In the genomic region with DNA sequence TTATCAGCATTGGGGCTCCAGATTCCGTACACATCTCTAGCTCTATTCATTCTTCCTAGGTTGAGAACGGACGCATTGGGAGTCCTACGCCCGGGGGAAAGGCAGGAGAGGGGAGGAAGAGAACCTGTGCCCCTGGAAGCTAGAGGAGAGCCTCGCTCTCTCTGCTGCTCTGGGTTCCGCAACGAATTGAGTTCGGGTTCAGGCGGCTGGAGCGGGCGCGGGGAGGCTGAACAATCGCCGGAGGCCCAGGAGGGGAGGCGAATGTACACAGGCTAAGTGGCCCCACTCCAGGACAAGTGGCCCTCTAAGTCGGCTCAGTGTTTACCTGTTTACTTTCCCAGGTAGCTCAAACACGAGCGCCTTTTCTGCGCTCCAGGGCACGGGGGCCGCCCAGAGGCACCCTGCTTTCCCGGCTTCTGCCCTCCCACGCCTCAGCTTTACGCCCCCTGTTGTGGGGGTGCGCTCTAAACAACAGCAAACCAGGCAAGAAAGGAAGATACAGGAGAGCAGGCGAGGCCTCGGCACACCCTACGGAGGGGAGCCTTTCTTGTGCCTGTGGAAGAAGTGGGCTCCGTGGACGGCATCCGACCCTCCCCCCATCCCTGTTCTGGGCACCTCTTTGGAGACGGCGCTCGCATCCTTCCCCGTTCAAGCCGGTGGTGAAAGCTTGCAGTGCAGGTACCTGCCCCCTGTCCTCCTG, we compare ENCODE assay signal across 17 cellular contexts.
DNase-seq lines count a peak whose midpoint lies in the region; ATAC-seq lines count a peak whose summit lies in the region.
"Had no signal": no experiment of that assay in that cellular context is flagged by ENCODE, and none has a peak within 500 bp of the region (broad histone marks: within the 10 kb centered on the region; RNA-seq: fewer than 3 reads in every experiment).

No MANE protein-coding gene starts in this region.

- peak overlapping the region; percentile 85 for H3K4me3 ChIP-seq in endocrine pancreas (ENCODE audit: control insufficient read depth, insufficient read depth, low read length)
- H3K4me3 ChIP-seq: adrenal gland, Peyer's patch had no signal

- H3K9me3 Mint-ChIP-seq in activated naive CD4-positive, alpha-beta T cell treated with anti-CD3 and anti-CD28 coated beads, Interleukin-2, amount 50 U/mL, for 24 hours, result no peaks in the 10 kb centered on the region
- H3K9me3 Mint-ChIP-seq in stimulated activated naive B cell treated with anti-CD40 and anti-IgM and Interleukin-4, amounts not matched to agents 10 μg/mL and 1 μg/mL and 100 μg/mL, for 72 hours, result peaks cover 0 to 3% of the 10 kb centered on the region in 2 donors

- H3K9ac ChIP-seq in endocrine pancreas (ENCODE audit: control insufficient read depth, insufficient read depth, low read length), result peak overlapping the region; percentile 57

- DNase-seq in activated naive CD4-positive, alpha-beta T cell treated with anti-CD3 and anti-CD28 coated beads, Interleukin-2, amount 50 U/mL, for 16 hours, result no peak
- peak; percentile 47 for DNase-seq in NCI-H1092 (lab: John Stamatoyannopoulos, UW)
- DNase-seq in stimulated activated naive B cell treated with anti-CD40 and anti-IgM and Interleukin-4, amounts not matched to agents 10 μg/mL and 1 μg/mL and 100 μg/mL, for 72 hours, result no peak
- DNase-seq in cortex of kidney (lab: John Stamatoyannopoulos, UW), result no peak
- no peak for DNase-seq in NCI-H2107 treated with DMSO at 0.1 percent for 48 hours (lab: John Stamatoyannopoulos, UW; ENCODE audit: unreplicated experiment)
- no peak for DNase-seq in NCI-H526 treated with DMSO at 0.1 percent for 48 hours (lab: John Stamatoyannopoulos, UW)
- DNase-seq: activated CD4-positive, alpha-beta T cell treated with anti-CD3 and anti-CD28 coated beads for 1 hour; AML-193; cerebellar nuclear complex; DMS 273 treated with DMSO at 0.1 percent for 48 hours; islet precursor cell; substantia nigra; SW 1271 had no signal

- H3K36me3 ChIP-seq in endocrine pancreas (ENCODE audit: control insufficient read depth, insufficient read depth, low read length), result peaks cover 4% of the 10 kb centered on the region
- H3K36me3 ChIP-seq: adrenal gland, Peyer's patch had no signal

- H3K27ac Mint-ChIP-seq in activated naive CD4-positive, alpha-beta T cell treated with anti-CD3 and anti-CD28 coated beads, Interleukin-2, amount 50 U/mL, for 24 hours, result peak overlapping the region; percentile 24
- peak overlapping the region; percentile 92 for H3K27ac Mint-ChIP-seq in stimulated activated naive B cell treated with anti-CD40 and anti-IgM and Interleukin-4, amounts not matched to agents 10 μg/mL and 1 μg/mL and 100 μg/mL, for 72 hours

- no peaks in the 10 kb centered on the region for H3K36me3 Mint-ChIP-seq in activated naive CD4-positive, alpha-beta T cell treated with anti-CD3 and anti-CD28 coated beads, Interleukin-2, amount 50 U/mL, for 24 hours
- peaks cover 5 to 9% of the 10 kb centered on the region in 2 donors for H3K36me3 Mint-ChIP-seq in stimulated activated naive B cell treated with anti-CD40 and anti-IgM and Interleukin-4, amounts not matched to agents 10 μg/mL and 1 μg/mL and 100 μg/mL, for 72 hours

- H3K9me3 ChIP-seq in endocrine pancreas (ENCODE audit: control insufficient read depth, low read length), result no peaks in the 10 kb centered on the region
- H3K9me3 ChIP-seq: adrenal gland, Peyer's patch had no signal

- no peak overlapping the region for H3K4me3 Mint-ChIP-seq in activated naive CD4-positive, alpha-beta T cell treated with anti-CD3 and anti-CD28 coated beads, Interleukin-2, amount 50 U/mL, for 24 hours
- peak overlapping the region in 1 of 2 donors; percentile 45 for H3K4me3 Mint-ChIP-seq in stimulated activated naive B cell treated with anti-CD40 and anti-IgM and Interleukin-4, amounts not matched to agents 10 μg/mL and 1 μg/mL and 100 μg/mL, for 72 hours

- no peaks in the 10 kb centered on the region for H3K27me3 ChIP-seq in endocrine pancreas (ENCODE audit: control insufficient read depth, insufficient read depth, low read length)

- no peak for ATAC-seq in stimulated activated naive B cell treated with anti-CD40 and anti-IgM and Interleukin-4, amounts not matched to agents 10 μg/mL and 1 μg/mL and 100 μg/mL, for 72 hours (replicated peaks)

- H3K4me1 ChIP-seq in endocrine pancreas (ENCODE audit: control insufficient read depth, insufficient read depth, low read length), result no peaks in the 10 kb centered on the region

- H3K27me3 Mint-ChIP-seq in activated naive CD4-positive, alpha-beta T cell treated with anti-CD3 and anti-CD28 coated beads, Interleukin-2, amount 50 U/mL, for 24 hours, result peaks cover 60% of the 10 kb centered on the region
- peaks cover 78 to 89% of the 10 kb centered on the region in 2 donors for H3K27me3 Mint-ChIP-seq in stimulated activated naive B cell treated with anti-CD40 and anti-IgM and Interleukin-4, amounts not matched to agents 10 μg/mL and 1 μg/mL and 100 μg/mL, for 72 hours

- peaks cover 53% of the 10 kb centered on the region for H3K4me1 Mint-ChIP-seq in activated naive CD4-positive, alpha-beta T cell treated with anti-CD3 and anti-CD28 coated beads, Interleukin-2, amount 50 U/mL, for 24 hours
- H3K4me1 Mint-ChIP-seq in stimulated activated naive B cell treated with anti-CD40 and anti-IgM and Interleukin-4, amounts not matched to agents 10 μg/mL and 1 μg/mL and 100 μg/mL, for 72 hours, result peaks cover 22 to 31% of the 10 kb centered on the region in 2 donors
